Comparison of ENCODE assay signal across 18 cellular contexts in genomic region chr11:117992136-117992535, GRCh38. TPM values are rescaled to one million over a fixed set of nuclear protein-coding genes. Genes with fewer than 3 reads are reported as not detected.
DNase-seq lines count a peak whose midpoint lies in the region; ATAC-seq and TF ChIP-seq lines count a peak whose summit lies in the region.
"Had no signal": no experiment of that assay in that cellular context is flagged by ENCODE, and none has a peak within 500 bp of the region (broad histone marks: within the 10 kb centered on the region; RNA-seq: fewer than 3 reads in every experiment).

No MANE protein-coding gene starts in this region.

- H3K27me3 ChIP-seq in naive thymus-derived CD4-positive, alpha-beta T cell (ENCODE audit: control insufficient read depth in 2 of 2, insufficient read depth in 2 of 2, low read length in 2 of 2): no peaks in the 10 kb centered on the region
- peaks cover 16% of the 10 kb centered on the region for H3K27me3 ChIP-seq in GM23338 (ENCODE audit: insufficient read depth)
- no peaks in the 10 kb centered on the region for H3K27me3 ChIP-seq in upper lobe of right lung
- H3K27me3 ChIP-seq: SJSA1 had no signal

- H3K36me3 Mint-ChIP-seq in activated CD8-positive, alpha-beta memory T cell treated with anti-CD3 and anti-CD28 coated beads, Interleukin-2, amount 10 ng/mL, durations not matched to agents 7 days and 5 days: peaks cover 97% of the 10 kb centered on the region
- peaks cover 98% of the 10 kb centered on the region for H3K36me3 Mint-ChIP-seq in activated CD4-positive, alpha-beta memory T cell treated with anti-CD3 and anti-CD28 coated beads for 36 hours
- H3K36me3 Mint-ChIP-seq in naive thymus-derived CD4-positive, alpha-beta T cell: peaks cover 29 to 85% (median 68%) of the 10 kb centered on the region in 5 donors
- no peaks in the 10 kb centered on the region for H3K36me3 Mint-ChIP-seq in GM23338 (ENCODE audit: low read depth)

- H3K9me3 ChIP-seq in naive thymus-derived CD4-positive, alpha-beta T cell (ENCODE audit: control insufficient read depth in 2 of 3, low read length in 3 of 3): no peaks in the 10 kb centered on the region
- H3K9me3 ChIP-seq in mucosa of descending colon: no peaks in the 10 kb centered on the region
- no peaks in the 10 kb centered on the region for H3K9me3 ChIP-seq in upper lobe of right lung
- H3K9me3 ChIP-seq: SJSA1 had no signal

- intact Hi-C loops in activated CD4-positive, alpha-beta memory T cell treated with anti-CD3 and anti-CD28 coated beads for 36 hours (cut with micrococcal nuclease): no loop called here
- intact Hi-C loops in naive thymus-derived CD4-positive, alpha-beta T cell (cut with micrococcal nuclease): no loop called here
- intact Hi-C loops in mucosa of descending colon (cut with DNase I, micrococcal nuclease) (no loop called here), upper lobe of right lung (cut with DNase I) (no loop called here)

- no peaks in the 10 kb centered on the region for H3K27me3 Mint-ChIP-seq in activated CD8-positive, alpha-beta memory T cell treated with anti-CD3 and anti-CD28 coated beads, Interleukin-2, amount 10 ng/mL, durations not matched to agents 7 days and 5 days
- no peaks in the 10 kb centered on the region for H3K27me3 Mint-ChIP-seq in activated CD4-positive, alpha-beta memory T cell treated with anti-CD3 and anti-CD28 coated beads for 36 hours
- no peaks in the 10 kb centered on the region for H3K27me3 Mint-ChIP-seq in naive thymus-derived CD4-positive, alpha-beta T cell
- H3K27me3 Mint-ChIP-seq in GM23338 (ENCODE audit: insufficient read depth, low read depth, poor library complexity): peaks cover 14% of the 10 kb centered on the region

- no peak for ATAC-seq in activated CD8-positive, alpha-beta memory T cell treated with anti-CD3 and anti-CD28 coated beads, Interleukin-2, amount 10 ng/mL, durations not matched to agents 7 days and 5 days
- peak; percentile 41 for ATAC-seq in GM18867 (IDR thresholded peaks at IDR 0.05; ENCODE audit: unreplicated experiment)
- no peak for ATAC-seq in naive thymus-derived CD4-positive, alpha-beta T cell
- no peak for ATAC-seq in mucosa of descending colon
- no peak for ATAC-seq in GM23338
- ATAC-seq in upper lobe of right lung: no peak

- H2AFZ ChIP-seq in GM23338: no peak overlapping the region

- peak overlapping the region; percentile 50 for H3K4me3 ChIP-seq in naive thymus-derived CD4-positive, alpha-beta T cell (ENCODE audit: low read length)
- H3K4me3 ChIP-seq in mucosa of descending colon (no peak overlapping the region), GM23338 (no peak overlapping the region), upper lobe of right lung (no peak overlapping the region)
- H3K4me3 ChIP-seq: SJSA1 had no signal

- H4K20me1 ChIP-seq in GM23338 (replicated peaks; ENCODE audit: insufficient read depth): no peaks in the 10 kb centered on the region

- H3K4me1 ChIP-seq in naive thymus-derived CD4-positive, alpha-beta T cell (ENCODE audit: control insufficient read depth in 2 of 2, insufficient read depth in 2 of 2, low read length in 2 of 2): peaks cover 71 to 75% of the 10 kb centered on the region in 2 donors
- H3K4me1 ChIP-seq in mucosa of descending colon (ENCODE audit: low read depth): peaks cover 2% of the 10 kb centered on the region
- H3K4me1 ChIP-seq in GM23338 (ENCODE audit: insufficient read depth): no peaks in the 10 kb centered on the region; the same call in 1 of the 2 replicates
- H3K4me1 ChIP-seq in upper lobe of right lung: no peaks in the 10 kb centered on the region
- H3K4me1 ChIP-seq: SJSA1 had no signal

- no peaks in the 10 kb centered on the region for H3K9me2 ChIP-seq in GM23338 (ENCODE audit: insufficient read depth)

- peak overlapping the region; percentile 81 for H3K27ac Mint-ChIP-seq in activated CD8-positive, alpha-beta memory T cell treated with anti-CD3 and anti-CD28 coated beads, Interleukin-2, amount 10 ng/mL, durations not matched to agents 7 days and 5 days
- H3K27ac Mint-ChIP-seq in activated CD4-positive, alpha-beta memory T cell treated with anti-CD3 and anti-CD28 coated beads for 36 hours: no peak overlapping the region
- peak overlapping the region in 8 of 9 donors; percentile 42 to 92 (median 88) for H3K27ac Mint-ChIP-seq in naive thymus-derived CD4-positive, alpha-beta T cell
- no peak overlapping the region for H3K27ac Mint-ChIP-seq in GM23338

- no peak for DNase-seq in activated CD8-positive, alpha-beta memory T cell treated with anti-CD3 and anti-CD28 coated beads, Interleukin-2, amount 10 ng/mL, durations not matched to agents 7 days and 5 days
- no peak for DNase-seq in activated CD8-positive, alpha-beta memory T cell treated with anti-CD3 and anti-CD28 coated beads, Interleukin-2, amount 50 U/mL, for 48 hours
- DNase-seq in activated CD4-positive, alpha-beta memory T cell treated with anti-CD3 and anti-CD28 coated beads for 36 hours: no peak
- DNase-seq in naive thymus-derived CD4-positive, alpha-beta T cell: no peak
- DNase-seq in mucosa of descending colon: no peak
- DNase-seq in GM23338 (ENCODE audit: low spot score): no peak
- DNase-seq in upper lobe of right lung: no peak
- DNase-seq: activated CD8-positive, alpha-beta memory T cell treated with anti-CD3 and anti-CD28 coated beads for 24 hours; activated naive CD4-positive, alpha-beta T cell treated with anti-CD3 and anti-CD28 coated beads, Interleukin-2, amount 50 U/mL, for 16 hours; COR-L47; erythroblast; left colon; NCI-H187; substantia nigra had no signal

- no peak for TF ChIP-seq CTCF in mucosa of descending colon (IDR thresholded peaks at IDR 0.05)
- TF ChIP-seq CTCF in GM23338 (conservative IDR thresholded peaks at IDR 0.05; ENCODE audit: low read depth in 2 of 2): no peak
- no peak for TF ChIP-seq CTCF in upper lobe of right lung (IDR thresholded peaks at IDR 0.05)

- H3F3A ChIP-seq in GM23338 (replicated peaks; ENCODE audit: low read depth): no peaks in the 10 kb centered on the region

- H3K4me1 Mint-ChIP-seq in activated CD8-positive, alpha-beta memory T cell treated with anti-CD3 and anti-CD28 coated beads, Interleukin-2, amount 10 ng/mL, durations not matched to agents 7 days and 5 days: peaks cover 89% of the 10 kb centered on the region
- H3K4me1 Mint-ChIP-seq in activated CD4-positive, alpha-beta memory T cell treated with anti-CD3 and anti-CD28 coated beads for 36 hours (ENCODE audit: low read depth): peaks cover 90% of the 10 kb centered on the region
- H3K4me1 Mint-ChIP-seq in naive thymus-derived CD4-positive, alpha-beta T cell: peaks cover 55 to 88% (median 79%) of the 10 kb centered on the region in 7 donors
- H3K4me1 Mint-ChIP-seq in GM23338: peaks cover 6% of the 10 kb centered on the region; the same call in 2 of the 3 replicates

- no peaks in the 10 kb centered on the region for H3K9me3 Mint-ChIP-seq in activated CD8-positive, alpha-beta memory T cell treated with anti-CD3 and anti-CD28 coated beads, Interleukin-2, amount 10 ng/mL, durations not matched to agents 7 days and 5 days (ENCODE audit: low read depth)
- peaks cover 2% of the 10 kb centered on the region for H3K9me3 Mint-ChIP-seq in activated CD4-positive, alpha-beta memory T cell treated with anti-CD3 and anti-CD28 coated beads for 36 hours
- H3K9me3 Mint-ChIP-seq in naive thymus-derived CD4-positive, alpha-beta T cell: no peaks in the 10 kb centered on the region
- no peaks in the 10 kb centered on the region for H3K9me3 Mint-ChIP-seq in GM23338

- peaks cover 60 to 91% (median 90%) of the 10 kb centered on the region in 3 experiments for H3K36me3 ChIP-seq in naive thymus-derived CD4-positive, alpha-beta T cell (ENCODE audit: control insufficient read depth in 2 of 3, insufficient read depth in 3 of 3, low read length in 3 of 3)
- H3K36me3 ChIP-seq in mucosa of descending colon (ENCODE audit: low read depth): no peaks in the 10 kb centered on the region
- no peaks in the 10 kb centered on the region for H3K36me3 ChIP-seq in GM23338 (ENCODE audit: insufficient read depth)
- H3K36me3 ChIP-seq in upper lobe of right lung: peaks cover 28% of the 10 kb centered on the region
- H3K36me3 ChIP-seq: SJSA1 had no signal

- no peaks in the 10 kb centered on the region for H3K79me2 ChIP-seq in GM23338 (replicated peaks; ENCODE audit: insufficient read depth)

- no peak overlapping the region for H3K4me2 ChIP-seq in GM23338

- CTCF ChIA-PET in activated CD8-positive, alpha-beta memory T cell treated with anti-CD3 and anti-CD28 coated beads, Interleukin-2, amount 10 ng/mL, durations not matched to agents 7 days and 5 days (lab: Charles Lee): interaction anchor here (27.0 to 39.2 kb wide), 2 partner anchors 43 to 64 kb away, joined by 346 to 459 read pairs; no protein-coding TSS in a partner anchor
- CTCF ChIA-PET in activated CD4-positive, alpha-beta memory T cell treated with anti-CD3 and anti-CD28 coated beads for 36 hours (lab: Charles Lee): interaction anchor here (7.7 kb wide), 1 partner anchor 44 kb away, joined by 92 read pairs; no protein-coding TSS in a partner anchor
- CTCF ChIA-PET in naive thymus-derived CD4-positive, alpha-beta T cell (lab: Charles Lee): interaction anchor here (3.7 kb wide), 1 partner anchor 61 kb away, joined by 15 read pairs; no protein-coding TSS in a partner anchor

- H3K27ac ChIP-seq in naive thymus-derived CD4-positive, alpha-beta T cell (ENCODE audit: low read depth, low read length): peak overlapping the region; percentile 51
- H3K27ac ChIP-seq in GM23338 (ENCODE audit: low read depth) (no peak overlapping the region), upper lobe of right lung (no peak overlapping the region)
- H3K27ac ChIP-seq: SJSA1 had no signal

- POLR2A ChIA-PET in activated CD4-positive, alpha-beta memory T cell treated with anti-CD3 and anti-CD28 coated beads for 36 hours (lab: Charles Lee): no interaction called here
- POLR2A ChIA-PET in naive thymus-derived CD4-positive, alpha-beta T cell (lab: Charles Lee): interaction anchor here (0.6 to 14.9 kb wide), 4 partner anchors 10 to 49 kb away, joined by 3 to 255 read pairs (median 10); no protein-coding TSS in a partner anchor

- peak overlapping the region; percentile 96 for H3K4me3 Mint-ChIP-seq in activated CD8-positive, alpha-beta memory T cell treated with anti-CD3 and anti-CD28 coated beads, Interleukin-2, amount 10 ng/mL, durations not matched to agents 7 days and 5 days
- H3K4me3 Mint-ChIP-seq in activated CD4-positive, alpha-beta memory T cell treated with anti-CD3 and anti-CD28 coated beads for 36 hours: peak overlapping the region; percentile 42
- peak overlapping the region; percentile 35 to 95 (median 76) for H3K4me3 Mint-ChIP-seq in naive thymus-derived CD4-positive, alpha-beta T cell
- H3K4me3 Mint-ChIP-seq in GM23338: no peak overlapping the region

RNA-seq across cellular contexts. Expression of gene IL10RA, which starts 5.9 kb away (rescaled TPM):
- 100 to 1,000 TPM; 247 to 260 TPM for total RNA-seq in activated CD8-positive, alpha-beta memory T cell treated with anti-CD3 and anti-CD28 coated beads, Interleukin-2, amount 10 ng/mL, durations not matched to agents 7 days and 5 days
- total RNA-seq in activated CD4-positive, alpha-beta memory T cell treated with anti-CD3 and anti-CD28 coated beads for 36 hours: 100 to 1,000 TPM; 114 to 117 TPM
- total RNA-seq in naive thymus-derived CD4-positive, alpha-beta T cell: 100 to 1,000 TPM; 154 to 300 (median 184) TPM
- polyA plus RNA-seq in naive thymus-derived CD4-positive, alpha-beta T cell: 100 to 1,000 TPM in 1 of 2 donors, 10 to 100 TPM in 1; 85.2 to 163 TPM
- total RNA-seq in mucosa of descending colon (10 to 100 TPM in 2 of 3 donors, 1 to 10 TPM in 1; 9.3 to 25.9 (median 12.5) TPM), upper lobe of right lung (33.8 TPM)
- total RNA-seq in GM23338 (2014; rRNA removed; shearing (Covaris generic)): 0.10 and 0.23 TPM in 2 replicates
- polyA plus RNA-seq in GM23338 (2016; fragmentation: Nextera tagmentation; extraction: Ambion mirVana): not detected in 2 replicates
- total RNA-seq: G401, osteocyte, SJSA1 had no signal

Comparison
In these comparisons a context has a peak if more than half of its experiments do, and no peak if none do; other contexts are left out.
1. H3K27ac Mint-ChIP-seq: peak in activated CD8-positive, alpha-beta memory T cell treated with anti-CD3 and anti-CD28 coated beads, Interleukin-2, amount 10 ng/mL, durations not matched to agents 7 days and 5 days (single experiment) and naive thymus-derived CD4-positive, alpha-beta T cell (8 of 9); none in activated CD4-positive, alpha-beta memory T cell treated with anti-CD3 and anti-CD28 coated beads for 36 hours (single experiment) and GM23338 (single experiment).